In the genomic region with DNA sequence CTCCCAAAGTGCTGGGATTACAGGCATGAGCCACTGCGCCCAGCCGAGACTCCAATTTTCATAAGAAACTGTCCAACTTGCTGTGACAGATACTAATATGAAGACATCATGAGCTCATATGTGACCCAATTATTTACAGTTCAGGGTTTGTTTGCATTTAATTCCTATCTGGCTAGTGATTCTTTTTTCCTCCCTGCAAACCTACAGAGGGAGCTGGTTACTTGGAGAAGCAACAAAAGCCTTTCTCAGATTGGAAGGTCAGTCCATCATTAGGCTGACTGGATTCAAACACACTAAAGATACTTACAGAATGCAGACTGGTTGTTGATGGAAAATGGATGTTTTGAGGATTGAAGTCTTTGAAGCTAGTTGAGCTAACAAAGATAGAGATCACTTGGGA, we compare ENCODE assay signal across 12 cellular contexts.
DNase-seq lines count a peak whose midpoint lies in the region; ATAC-seq and FAIRE-seq lines count a peak whose summit lies in the region.
"Had no signal": no experiment of that assay in that cellular context is flagged by ENCODE, and none has a peak within 500 bp of the region (broad histone marks: within the 10 kb centered on the region; RNA-seq: fewer than 3 reads in every experiment).

No MANE protein-coding gene starts in this region.

- no peaks in the 10 kb centered on the region for H3K9me3 ChIP-seq in T-helper 17 cell (ENCODE audit: control insufficient read depth, low read length, poor library complexity, severe bottlenecking)

- H3K9me3 Mint-ChIP-seq in stimulated activated naive CD8-positive, alpha-beta T cell treated with anti-CD3 and anti-CD28 coated beads, Interleukin-15, Interleukin-2, amounts not matched to agents 100 ng/mL and 50 ng/mL, for 24 hours = no peaks in the 10 kb centered on the region
- no peaks in the 10 kb centered on the region for H3K9me3 Mint-ChIP-seq in stimulated activated naive CD8-positive, alpha-beta T cell treated with anti-CD3 and anti-CD28 coated beads, Interleukin-15, amount 100 ng/mL, for 72 hours
- H3K9me3 Mint-ChIP-seq in stimulated activated naive B cell treated with anti-CD40 and anti-IgM and Interleukin-4, amounts not matched to agents 10 μg/mL and 1 μg/mL and 100 μg/mL, for 72 hours = peaks cover 0 to 2% of the 10 kb centered on the region in 2 donors
- H3K9me3 Mint-ChIP-seq: brain had no signal

- no peak for ATAC-seq in stimulated activated naive CD8-positive, alpha-beta T cell treated with anti-CD3 and anti-CD28 coated beads, Interleukin-15, amount 100 ng/mL, for 72 hours
- ATAC-seq in T-helper 17 cell = no peak
- no peak for ATAC-seq in stimulated activated naive B cell treated with anti-CD40 and anti-IgM and Interleukin-4, amounts not matched to agents 10 μg/mL and 1 μg/mL and 100 μg/mL, for 72 hours (replicated peaks)
- ATAC-seq in HG03159 (IDR thresholded peaks at IDR 0.05; ENCODE audit: unreplicated experiment) = no peak
- ATAC-seq: Right ventricle myocardium inferior had no signal

- no peak overlapping the region for H3K4me3 Mint-ChIP-seq in stimulated activated naive CD8-positive, alpha-beta T cell treated with anti-CD3 and anti-CD28 coated beads, Interleukin-15, Interleukin-2, amounts not matched to agents 100 ng/mL and 50 ng/mL, for 24 hours
- no peak overlapping the region for H3K4me3 Mint-ChIP-seq in stimulated activated naive CD8-positive, alpha-beta T cell treated with anti-CD3 and anti-CD28 coated beads, Interleukin-15, amount 100 ng/mL, for 72 hours
- no peak overlapping the region for H3K4me3 Mint-ChIP-seq in T-helper 17 cell
- no peak overlapping the region for H3K4me3 Mint-ChIP-seq in stimulated activated naive B cell treated with anti-CD40 and anti-IgM and Interleukin-4, amounts not matched to agents 10 μg/mL and 1 μg/mL and 100 μg/mL, for 72 hours
- H3K4me3 Mint-ChIP-seq: brain had no signal

- no peak for DNase-seq in stimulated activated naive CD8-positive, alpha-beta T cell treated with anti-CD3 and anti-CD28 coated beads, Interleukin-15, amount 100 ng/mL, for 72 hours
- DNase-seq in T-helper 17 cell (no peak), fibroblast of gingiva (ENCODE audit: low read depth) (peak; percentile 7), activated gamma-delta T cell (lab: John Stamatoyannopoulos, UW) (no peak), frontal cortex (ENCODE audit: low spot score in 2 of 2) (no peak)
- DNase-seq in stimulated activated naive B cell treated with anti-CD40 and anti-IgM and Interleukin-4, amounts not matched to agents 10 μg/mL and 1 μg/mL and 100 μg/mL, for 72 hours = no peak
- DNase-seq: KG1; NK-92 treated with Interleukin-12 subunit alpha and Interleukin-12 subunit beta, amount 100 ng/mL, for 24 hours had no signal

- H3K27me3 Mint-ChIP-seq in stimulated activated naive CD8-positive, alpha-beta T cell treated with anti-CD3 and anti-CD28 coated beads, Interleukin-15, Interleukin-2, amounts not matched to agents 100 ng/mL and 50 ng/mL, for 24 hours = no peaks in the 10 kb centered on the region
- no peaks in the 10 kb centered on the region for H3K27me3 Mint-ChIP-seq in stimulated activated naive CD8-positive, alpha-beta T cell treated with anti-CD3 and anti-CD28 coated beads, Interleukin-15, amount 100 ng/mL, for 72 hours
- H3K27me3 Mint-ChIP-seq in T-helper 17 cell = no peaks in the 10 kb centered on the region
- no peaks in the 10 kb centered on the region for H3K27me3 Mint-ChIP-seq in stimulated activated naive B cell treated with anti-CD40 and anti-IgM and Interleukin-4, amounts not matched to agents 10 μg/mL and 1 μg/mL and 100 μg/mL, for 72 hours
- H3K27me3 Mint-ChIP-seq: brain had no signal

- peaks cover 59% of the 10 kb centered on the region for H3K36me3 Mint-ChIP-seq in stimulated activated naive CD8-positive, alpha-beta T cell treated with anti-CD3 and anti-CD28 coated beads, Interleukin-15, Interleukin-2, amounts not matched to agents 100 ng/mL and 50 ng/mL, for 24 hours (ENCODE audit: low read depth)
- H3K36me3 Mint-ChIP-seq in T-helper 17 cell (ENCODE audit: low read depth) = peaks cover 7% of the 10 kb centered on the region
- peaks cover 44 to 54% of the 10 kb centered on the region in 2 donors for H3K36me3 Mint-ChIP-seq in stimulated activated naive B cell treated with anti-CD40 and anti-IgM and Interleukin-4, amounts not matched to agents 10 μg/mL and 1 μg/mL and 100 μg/mL, for 72 hours

- H3K27ac Mint-ChIP-seq in stimulated activated naive CD8-positive, alpha-beta T cell treated with anti-CD3 and anti-CD28 coated beads, Interleukin-15, Interleukin-2, amounts not matched to agents 100 ng/mL and 50 ng/mL, for 24 hours = peak overlapping the region; percentile 62
- no peak overlapping the region for H3K27ac Mint-ChIP-seq in stimulated activated naive CD8-positive, alpha-beta T cell treated with anti-CD3 and anti-CD28 coated beads, Interleukin-15, amount 100 ng/mL, for 72 hours
- peak overlapping the region; percentile 94 for H3K27ac Mint-ChIP-seq in T-helper 17 cell
- peak overlapping the region; percentile 85 for H3K27ac Mint-ChIP-seq in stimulated activated naive B cell treated with anti-CD40 and anti-IgM and Interleukin-4, amounts not matched to agents 10 μg/mL and 1 μg/mL and 100 μg/mL, for 72 hours
- H3K27ac Mint-ChIP-seq: brain had no signal

- no peak for FAIRE-seq in frontal cortex (lab: Jason Lieb, UNC)

- H3K4me1 Mint-ChIP-seq in stimulated activated naive CD8-positive, alpha-beta T cell treated with anti-CD3 and anti-CD28 coated beads, Interleukin-15, Interleukin-2, amounts not matched to agents 100 ng/mL and 50 ng/mL, for 24 hours (ENCODE audit: low read depth) = peaks cover 97% of the 10 kb centered on the region
- peaks cover 97% of the 10 kb centered on the region for H3K4me1 Mint-ChIP-seq in stimulated activated naive CD8-positive, alpha-beta T cell treated with anti-CD3 and anti-CD28 coated beads, Interleukin-15, amount 100 ng/mL, for 72 hours
- peaks cover 66% of the 10 kb centered on the region for H3K4me1 Mint-ChIP-seq in T-helper 17 cell
- H3K4me1 Mint-ChIP-seq in stimulated activated naive B cell treated with anti-CD40 and anti-IgM and Interleukin-4, amounts not matched to agents 10 μg/mL and 1 μg/mL and 100 μg/mL, for 72 hours = peaks cover 62 to 95% of the 10 kb centered on the region in 2 donors

Comparison
In these comparisons a context has a peak if more than half of its experiments do, and no peak if none do; other contexts are left out.
1. H3K27ac Mint-ChIP-seq: peak in stimulated activated naive CD8-positive, alpha-beta T cell treated with anti-CD3 and anti-CD28 coated beads, Interleukin-15, Interleukin-2, amounts not matched to agents 100 ng/mL and 50 ng/mL, for 24 hours (single experiment), T-helper 17 cell (single experiment) and stimulated activated naive B cell treated with anti-CD40 and anti-IgM and Interleukin-4, amounts not matched to agents 10 μg/mL and 1 μg/mL and 100 μg/mL, for 72 hours (single experiment); none in stimulated activated naive CD8-positive, alpha-beta T cell treated with anti-CD3 and anti-CD28 coated beads, Interleukin-15, amount 100 ng/mL, for 72 hours (0 of 2).